ENCODE assay signal across 27 cellular contexts in the genomic region with DNA sequence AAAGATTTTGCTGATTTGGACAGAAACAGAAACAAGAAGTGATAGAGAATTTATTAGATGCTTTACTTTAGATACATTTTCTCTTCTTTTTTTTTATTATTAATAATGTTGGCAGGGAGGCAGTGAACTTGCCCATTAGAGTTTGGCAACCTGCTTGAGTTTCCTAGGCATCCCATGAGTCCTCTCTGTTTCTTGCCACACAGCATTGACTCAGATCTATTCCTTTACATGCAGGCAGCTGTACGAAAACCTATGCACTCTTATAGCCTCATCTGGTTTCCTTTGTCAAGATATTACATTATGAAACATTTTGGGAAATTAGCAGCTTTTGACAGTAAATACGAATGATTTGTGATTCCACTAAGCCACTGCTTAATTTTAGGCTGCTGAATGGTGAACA. TPM values are rescaled to one million over a fixed set of nuclear protein-coding genes. Genes with fewer than 3 reads are reported as not detected.
DNase-seq lines count a peak whose midpoint lies in the region; ATAC-seq, FAIRE-seq and TF ChIP-seq lines count a peak whose summit lies in the region.
"Had no signal": no experiment of that assay in that cellular context is flagged by ENCODE, and none has a peak within 500 bp of the region (broad histone marks: within the 10 kb centered on the region; RNA-seq: fewer than 3 reads in every experiment).

No MANE protein-coding gene starts in this region.

- no peaks in the 10 kb centered on the region for H3K27me3 Mint-ChIP-seq in MCF 10A (ENCODE audit: insufficient read depth, unreplicated experiment)
- H3K27me3 Mint-ChIP-seq in nephron progenitor cell (ENCODE audit: low read depth, poor library complexity) = no peaks in the 10 kb centered on the region
- H3K27me3 Mint-ChIP-seq: CD4-positive, CD25-positive, alpha-beta regulatory T cell had no signal

- H3K36me3 ChIP-seq in mammary epithelial cell (ENCODE audit: insufficient read depth, low read length) (peaks cover 7% of the 10 kb centered on the region), bronchial epithelial cell (ENCODE audit: control insufficient read depth, insufficient read depth, low read length) (no peaks in the 10 kb centered on the region)
- H3K36me3 ChIP-seq: BLaER1 had no signal

- no peak for ATAC-seq in HG03571 (IDR thresholded peaks at IDR 0.05; ENCODE audit: unreplicated experiment)
- ATAC-seq: K562, Panc1 had no signal

- FAIRE-seq in bronchial epithelial cell (lab: Jason Lieb, UNC) = no peak
- FAIRE-seq: D721Med, HTR-8/SVneo, K562 had no signal

- no TSS peak for BruUV-seq in MCF 10A (replicated peaks; lab: Mats Ljungman, UMichigan)
- no TSS peak for BruUV-seq in mammary epithelial cell (replicated peaks; lab: Mats Ljungman, UMichigan)

- no peak overlapping the region for H3K27ac ChIP-seq in mammary epithelial cell (ENCODE audit: insufficient read depth, low read depth, low read length)
- H3K27ac ChIP-seq: BLaER1, RWPE1 had no signal

- 97% methylated on average over 2 of the region's 2 CpGs for WGBS in mammary epithelial cell (ENCODE audit: low coverage, missing lambda C conversion rate)

- H3K4me3 Mint-ChIP-seq in MCF 10A (ENCODE audit: unreplicated experiment) = no peak overlapping the region
- no peak overlapping the region for H3K4me3 Mint-ChIP-seq in nephron progenitor cell
- H3K4me3 Mint-ChIP-seq: CD4-positive, CD25-positive, alpha-beta regulatory T cell had no signal

- intact Hi-C loops in MCF 10A (cut with micrococcal nuclease) = no loop called here
- intact Hi-C loops in mammary epithelial cell (cut with micrococcal nuclease) = no loop called here

- dilution Hi-C loops in mammary epithelial cell (cut with HindIII; ENCODE audit: low sequenced_read_pairs) = no loop called here

- peaks cover 46% of the 10 kb centered on the region for H3K4me1 ChIP-seq in mammary epithelial cell (ENCODE audit: insufficient read depth, low read length)
- H3K4me1 ChIP-seq: BLaER1 had no signal

- H3K4me1 Mint-ChIP-seq in MCF 10A (ENCODE audit: insufficient read depth, unreplicated experiment) (peaks cover 38% of the 10 kb centered on the region), nephron progenitor cell (peaks cover 61% of the 10 kb centered on the region)

- CTCF ChIA-PET in MCF 10A (lab: Yijun Ruan, JAX) = interaction anchor here (2.1 kb wide), 1 partner anchor 22 kb away, joined by 7 read pairs; no protein-coding TSS in a partner anchor
- CTCF ChIA-PET in mammary epithelial cell (lab: Charles Lee; ENCODE audit: low non-redundant PET) = no interaction called here

- no peaks in the 10 kb centered on the region for H3K9me3 Mint-ChIP-seq in MCF 10A (ENCODE audit: unreplicated experiment)
- no peaks in the 10 kb centered on the region for H3K9me3 Mint-ChIP-seq in nephron progenitor cell

- in situ Hi-C loops in mammary epithelial cell (cut with MboI; ENCODE audit: low sequenced_read_pairs in 2 of 2) = no loop called here

- H3K4me2 ChIP-seq in mammary epithelial cell (ENCODE audit: insufficient read depth, low read depth, low read length) = no peak overlapping the region
- H3K4me2 ChIP-seq: BLaER1 had no signal

- H3K79me2 ChIP-seq in mammary epithelial cell (ENCODE audit: insufficient read depth, low read length) = peaks cover 76% of the 10 kb centered on the region

- no peak for TF ChIP-seq CTCF in MCF 10A (IDR thresholded peaks at IDR 0.05; ENCODE audit: unreplicated experiment)
- no peak for TF ChIP-seq CTCF in mammary epithelial cell (conservative IDR thresholded peaks at IDR 0.05 in 1 of 2, IDR thresholded peaks at IDR 0.05 in 1 of 2; ENCODE audit: extremely low read depth in 1 of 2, insufficient read depth in 1 of 2, low read depth in 1 of 2, low read length in 2 of 2)
- TF ChIP-seq CTCF in bronchial epithelial cell (IDR thresholded peaks at IDR 0.05; ENCODE audit: insufficient read depth, low read length, severe bottlenecking) = no peak
- no peak for TF ChIP-seq CTCF in fibroblast of mammary gland (conservative IDR thresholded peaks at IDR 0.05; ENCODE audit: control insufficient read depth, insufficient read depth, low read depth, low read length)
- no peak for TF ChIP-seq CTCF in nephron progenitor cell (IDR thresholded peaks at IDR 0.05)

- H3K4me3 ChIP-seq in mammary epithelial cell (replicated peaks in 1 of 3; ENCODE audit: insufficient read depth in 1 of 3, low read depth in 2 of 3, low read length in 3 of 3) (no peak overlapping the region), bronchial epithelial cell (ENCODE audit: low read depth, low read length) (no peak overlapping the region), fibroblast of mammary gland (ENCODE audit: control insufficient read depth, low read depth, low read length) (no peak overlapping the region)
- H3K4me3 ChIP-seq: BLaER1, K562 had no signal

- H3K9me3 ChIP-seq in mammary epithelial cell (replicated peaks; ENCODE audit: insufficient read depth, low read length) = no peaks in the 10 kb centered on the region
- H3K9me3 ChIP-seq: BLaER1 had no signal

- H3K27me3 ChIP-seq in mammary epithelial cell (ENCODE audit: insufficient read depth, low read length) (no peaks in the 10 kb centered on the region), bronchial epithelial cell (ENCODE audit: control insufficient read depth, insufficient read depth, low read length) (no peaks in the 10 kb centered on the region)
- H3K27me3 ChIP-seq: BLaER1 had no signal

- peaks cover 10% of the 10 kb centered on the region for H3K36me3 Mint-ChIP-seq in MCF 10A (ENCODE audit: insufficient read depth, unreplicated experiment)
- H3K36me3 Mint-ChIP-seq in nephron progenitor cell (ENCODE audit: low read depth) = no peaks in the 10 kb centered on the region

- H4K20me1 ChIP-seq in mammary epithelial cell (ENCODE audit: insufficient read depth, low read length) = no peaks in the 10 kb centered on the region
- H4K20me1 ChIP-seq: BLaER1 had no signal

- H3K9ac ChIP-seq in mammary epithelial cell (ENCODE audit: insufficient read depth, low read length) = no peak overlapping the region
- H3K9ac ChIP-seq: BLaER1 had no signal

- no peak overlapping the region for H3K27ac Mint-ChIP-seq in MCF 10A (ENCODE audit: low read depth, unreplicated experiment)
- H3K27ac Mint-ChIP-seq in nephron progenitor cell = no peak overlapping the region

- POLR2A ChIA-PET in MCF 10A (lab: Yijun Ruan, JAX) = interaction anchor here (0.8 to 9.1 kb wide), 8 partner anchors 11 to 182 kb away, joined by 3 to 199 read pairs (median 6); a partner anchor contains a TSS

- H2AFZ ChIP-seq in mammary epithelial cell (ENCODE audit: low read depth, low read length) = no peak overlapping the region

- DNase-seq in MCF 10A (ENCODE audit: unreplicated experiment) (peak; percentile 84), mammary epithelial cell (no peak), bronchial epithelial cell (ENCODE audit: low read depth) (peak; percentile 50), fibroblast of mammary gland (ENCODE audit: low read depth) (peak; percentile 25), amniotic stem cell (lab: John Stamatoyannopoulos, UW) (no peak), nephron progenitor cell (no peak)
- DNase-seq in activated CD4-positive, alpha-beta T cell treated with anti-CD3 and anti-CD28 coated beads for 48 hours = no peak
- DNase-seq: 8988T; CD4-positive, CD25-positive, alpha-beta regulatory T cell; H7; MM.1S; NCI-H1092 treated with DMSO at 0.1 percent for 48 hours; NCI-H1436; NCI-H187; NCI-H2081 treated with DMSO at 0.1 percent for 48 hours; NCI-H2171; NCI-H226; NCI-H510A; NCI-H69; SHP77 treated with DMSO at 0.1 percent for 48 hours had no signal

RNA-seq across cellular contexts. Expression of a gene that starts 23.2 kb away (rescaled TPM):
- total RNA-seq in MCF 10A (2022) (46.5 and 62.0 TPM in 2 replicates), mammary epithelial cell (100 to 1,000 TPM in 1 of 2 donors, 10 to 100 TPM in 1; 94.2 to 111 TPM), bronchial epithelial cell (35.3 and 43.4 TPM in 2 replicates)
- 90.3 TPM for polyA plus RNA-seq in mammary epithelial cell
- polyA minus RNA-seq in mammary epithelial cell = 188 TPM

Comparison
In these comparisons a context has a peak if more than half of its experiments do, and no peak if none do; other contexts are left out.
1. DNase-seq: peak in MCF 10A (single experiment), bronchial epithelial cell (single experiment) and fibroblast of mammary gland (single experiment); none in mammary epithelial cell (single experiment), activated CD4-positive, alpha-beta T cell treated with anti-CD3 and anti-CD28 coated beads for 48 hours (single experiment), amniotic stem cell (single experiment) and nephron progenitor cell (single experiment).